Comparison of ENCODE assay signal across 21 cellular contexts in the genomic region with DNA sequence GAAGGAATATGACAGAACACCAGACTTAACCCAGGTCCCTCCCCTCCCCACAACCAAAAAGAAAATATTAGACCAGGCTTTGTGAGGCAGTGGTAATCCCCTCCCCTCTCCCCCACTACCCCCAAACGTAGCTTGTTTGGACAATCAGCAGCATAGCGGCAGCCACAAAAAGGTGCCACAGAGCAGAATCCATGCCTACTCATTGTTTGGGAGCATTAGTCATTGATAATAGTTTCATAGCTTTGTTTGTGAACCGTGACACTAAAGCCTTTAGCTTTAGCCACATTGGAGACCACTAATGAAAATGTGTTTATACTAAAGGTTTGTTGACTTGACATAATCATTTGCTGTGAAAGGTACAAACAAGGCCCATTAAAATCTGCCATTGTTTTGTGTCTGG.
"Had no signal": no experiment of that assay in that cellular context is flagged by ENCODE, and none has a peak within 500 bp of the region (broad histone marks: within the 10 kb centered on the region; RNA-seq: fewer than 3 reads in every experiment).

No MANE protein-coding gene starts in this region.

- H3K4me3 ChIP-seq: gastrocnemius medialis, mucosa of descending colon, pancreas, thoracic aorta had no signal

- H3K4me1 ChIP-seq: gastrocnemius medialis, pancreas had no signal

- FAIRE-seq: pancreas had no signal

- H3K4me3 Mint-ChIP-seq: activated B cell treated with CpG ODN at 0.5 μM for 24 hours; activated CD8-positive, alpha-beta T cell treated with anti-CD3 and anti-CD28 coated beads for 36 hours; activated naive CD8-positive, alpha-beta T cell; dendritic cell treated with granulocyte-macrophage colony-stimulating factor and Interleukin-4, amounts not matched to agents 40 ng/mL and 50 ng/mL, for 4 days; effector memory CD8-positive, alpha-beta T cell; naive thymus-derived CD4-positive, alpha-beta T cell; stimulated activated effector memory CD8-positive, alpha-beta T cell treated with anti-CD3 and anti-CD28 coated beads, Interleukin-12 subunit alpha, Interleukin-12 subunit beta, amount 100 ng/mL, for 72 hours had no signal

- H3K9me3 Mint-ChIP-seq: activated B cell treated with CpG ODN at 0.5 μM for 24 hours; activated CD8-positive, alpha-beta T cell treated with anti-CD3 and anti-CD28 coated beads for 36 hours; dendritic cell treated with granulocyte-macrophage colony-stimulating factor and Interleukin-4, amounts not matched to agents 40 ng/mL and 50 ng/mL, for 4 days; effector memory CD8-positive, alpha-beta T cell; naive thymus-derived CD4-positive, alpha-beta T cell; stimulated activated effector memory CD8-positive, alpha-beta T cell treated with anti-CD3 and anti-CD28 coated beads, Interleukin-12 subunit alpha, Interleukin-12 subunit beta, amount 100 ng/mL, for 72 hours had no signal

- H3K27me3 Mint-ChIP-seq: activated B cell treated with CpG ODN at 0.5 μM for 24 hours; activated CD8-positive, alpha-beta T cell treated with anti-CD3 and anti-CD28 coated beads for 36 hours; activated naive CD8-positive, alpha-beta T cell; dendritic cell treated with granulocyte-macrophage colony-stimulating factor and Interleukin-4, amounts not matched to agents 40 ng/mL and 50 ng/mL, for 4 days; effector memory CD8-positive, alpha-beta T cell; naive thymus-derived CD4-positive, alpha-beta T cell had no signal

- H3K36me3 ChIP-seq: brain microvascular endothelial cell, gastrocnemius medialis, pancreas, thoracic aorta had no signal

- DNase-seq: activated B cell treated with CpG ODN at 0.5 μM for 24 hours; activated CD4-positive, alpha-beta T cell treated with anti-CD3 and anti-CD28 coated beads for 48 hours; activated CD8-positive, alpha-beta T cell treated with anti-CD3 and anti-CD28 coated beads for 36 hours; activated gamma-delta T cell; activated T-cell treated with anti-CD3 and anti-CD28 coated beads, Interleukin-2, amount 50 U/mL, for 48 hours; amygdala; brain microvascular endothelial cell; effector memory CD8-positive, alpha-beta T cell; erythroblast; gastrocnemius medialis; mucosa of descending colon; naive thymus-derived CD4-positive, alpha-beta T cell; pancreas; stimulated activated CD4-positive, alpha-beta T cell treated with anti-CD3 and anti-CD28 coated beads, Interleukin-12 subunit alpha, Interleukin-12 subunit beta, amount 100 ng/mL, for 4 hours; stimulated activated CD4-positive, alpha-beta T cell treated with anti-CD3 and anti-CD28 coated beads, Interleukin-2, amount 100 ng/mL, for 24 hours; T-helper 2 cell had no signal

- H3K27ac ChIP-seq: brain microvascular endothelial cell, gastrocnemius medialis, pancreas, thoracic aorta had no signal

- H3K27me3 ChIP-seq: brain microvascular endothelial cell, gastrocnemius medialis, pancreas had no signal

- H3K27ac Mint-ChIP-seq: activated B cell treated with CpG ODN at 0.5 μM for 24 hours; activated CD8-positive, alpha-beta T cell treated with anti-CD3 and anti-CD28 coated beads for 36 hours; activated naive CD8-positive, alpha-beta T cell; dendritic cell treated with granulocyte-macrophage colony-stimulating factor and Interleukin-4, amounts not matched to agents 40 ng/mL and 50 ng/mL, for 4 days; effector memory CD8-positive, alpha-beta T cell; naive thymus-derived CD4-positive, alpha-beta T cell; stimulated activated effector memory CD8-positive, alpha-beta T cell treated with anti-CD3 and anti-CD28 coated beads, Interleukin-12 subunit alpha, Interleukin-12 subunit beta, amount 100 ng/mL, for 72 hours had no signal

- H3K9me3 ChIP-seq: gastrocnemius medialis, mucosa of descending colon, pancreas, thoracic aorta had no signal

- ATAC-seq: activated CD8-positive, alpha-beta T cell treated with anti-CD3 and anti-CD28 coated beads for 36 hours; effector memory CD8-positive, alpha-beta T cell; gastrocnemius medialis; left lobe of liver; mucosa of descending colon; naive thymus-derived CD4-positive, alpha-beta T cell; pancreas; stimulated activated effector memory CD8-positive, alpha-beta T cell treated with anti-CD3 and anti-CD28 coated beads, Interleukin-12 subunit alpha, Interleukin-12 subunit beta, amount 100 ng/mL, for 72 hours had no signal
